In the genomic region with DNA sequence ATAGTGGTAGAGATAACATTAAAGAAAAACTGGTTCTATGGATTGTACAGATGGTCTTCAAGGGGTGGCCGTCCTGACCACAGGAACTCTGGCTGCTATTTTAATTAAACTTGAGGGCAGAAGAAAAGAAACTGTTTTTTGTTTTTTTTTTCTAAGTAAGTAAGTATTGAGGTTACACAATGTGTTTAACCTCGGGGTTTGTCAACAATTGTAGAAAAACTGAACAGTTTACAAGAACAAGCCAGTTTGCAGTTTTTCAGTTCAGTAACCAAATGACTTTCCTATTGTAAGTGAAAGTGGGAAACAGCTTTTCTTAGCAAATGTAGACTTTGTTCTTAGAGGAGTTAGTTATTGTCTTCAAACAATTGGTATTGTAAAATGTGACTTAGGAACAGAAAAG, we compare ENCODE assay signal across 11 cellular contexts.
DNase-seq lines count a peak whose midpoint lies in the region; ATAC-seq, FAIRE-seq and TF ChIP-seq lines count a peak whose summit lies in the region.
"Had no signal": no experiment of that assay in that cellular context is flagged by ENCODE, and none has a peak within 500 bp of the region (broad histone marks: within the 10 kb centered on the region; RNA-seq: fewer than 3 reads in every experiment).

No MANE protein-coding gene starts in this region.

- H3K27me3 ChIP-seq in transverse colon: no peaks in the 10 kb centered on the region

- H3K4me3 ChIP-seq in transverse colon (no peak overlapping the region), kidney (ENCODE audit: low read length in 2 of 2) (no peak overlapping the region)

- ATAC-seq in GM18499 (IDR thresholded peaks at IDR 0.05; ENCODE audit: insufficient read depth, unreplicated experiment) (peak; percentile 45), GM21576 (IDR thresholded peaks at IDR 0.05; ENCODE audit: unreplicated experiment) (peak; percentile 52), HG03558 (IDR thresholded peaks at IDR 0.05; ENCODE audit: extremely low read depth, unreplicated experiment) (peak; percentile 36), left colon (peak; percentile 27), GM19467 (IDR thresholded peaks at IDR 0.05; ENCODE audit: unreplicated experiment) (no peak)
- ATAC-seq: activated CD4-positive, CD25-positive, alpha-beta regulatory T cell treated with anti-CD3 and anti-CD28 coated beads, Interleukin-2, amount 50 U/mL, for 24 hours had no signal

- H3K9me3 ChIP-seq in transverse colon: no peaks in the 10 kb centered on the region
- H3K9me3 ChIP-seq in kidney (ENCODE audit: control insufficient read depth in 1 of 2, low read length in 2 of 2): no peaks in the 10 kb centered on the region

- 23 to 37% methylated on average over 2 of the region's 2 CpGs for WGBS in transverse colon (ENCODE audit: low coverage in 1 of 2), 2 donors

- no peak for TF ChIP-seq EP300 in transverse colon (IDR thresholded peaks at IDR 0.05; ENCODE audit: low read depth)

- H3K4me1 ChIP-seq in transverse colon (peaks cover 0 to 17% (median 8%) of the 10 kb centered on the region in 4 donors), kidney (ENCODE audit: control insufficient read depth in 1 of 2, insufficient read depth in 1 of 2, low read depth in 1 of 2, low read length in 2 of 2) (no peaks in the 10 kb centered on the region)

- no peak for TF ChIP-seq POLR2A in transverse colon (IDR thresholded peaks at IDR 0.05)

- H3K27ac ChIP-seq in transverse colon (no peak overlapping the region), kidney (ENCODE audit: low read depth in 2 of 2, low read length in 2 of 2) (no peak overlapping the region)
- H3K27ac ChIP-seq: epithelial cell of prostate had no signal

- no peak for TF ChIP-seq CTCF in transverse colon (IDR thresholded peaks at IDR 0.05)
- TF ChIP-seq CTCF in kidney (IDR thresholded peaks at IDR 0.05; ENCODE audit: borderline replicate concordance, extremely low read depth, insufficient read depth): no peak

- no peak for FAIRE-seq in kidney (lab: Jason Lieb, UNC)

- H3K9ac ChIP-seq in kidney (ENCODE audit: low read length in 2 of 2): no peak overlapping the region

- intact Hi-C loops in left colon (cut with DNase I, micrococcal nuclease): no loop called here
- intact Hi-C loops in transverse colon (cut with DNase I; ENCODE audit: low total_unique reads): no loop called here
- intact Hi-C loops in kidney (cut with DNase I): no loop called here

- H3K36me3 ChIP-seq in transverse colon: no peaks in the 10 kb centered on the region
- H3K36me3 ChIP-seq in kidney (ENCODE audit: control insufficient read depth in 1 of 2, insufficient read depth in 2 of 2, low read length in 2 of 2): no peaks in the 10 kb centered on the region

- DNase-seq in left colon (no peak), transverse colon (no peak), kidney (no peak), mucosa of gallbladder (ENCODE audit: low spot score) (no peak)
- DNase-seq: NCI-H1105 treated with DMSO at 0.1 percent for 48 hours had no signal

- in situ Hi-C loops in transverse colon (cut with MboI; ENCODE audit: low pct_ligation_motif_present in 1 of 4, low pct_unique_long_range_greater_than_20kb in 1 of 4, low sequenced_read_pairs in 3 of 4): no loop called here
